Comparison of ENCODE assay signal across 14 cellular contexts in genomic region chr4:44194365-44194764, GRCh38.
"Had no signal": no experiment of that assay in that cellular context is flagged by ENCODE, and none has a peak within 500 bp of the region (broad histone marks: within the 10 kb centered on the region; RNA-seq: fewer than 3 reads in every experiment).

No MANE protein-coding gene starts in this region.

- H3K9me3 ChIP-seq: adrenal gland had no signal

- H3K4me2 ChIP-seq: hepatocyte had no signal

- DNase-seq: activated CD4-positive, alpha-beta T cell treated with anti-CD3 and anti-CD28 coated beads, Interleukin-2, amount 50 U/mL, for 4 hours; activated gamma-delta T cell treated with Interleukin-2 at 50 U/mL for 16 hours; activated T-cell treated with anti-CD3 and anti-CD28 coated beads for 4 hours; adrenal gland; foreskin fibroblast; left lung; mammary epithelial cell; midbrain; stimulated activated CD4-positive, alpha-beta T cell treated with anti-CD3 and anti-CD28 coated beads, Interleukin-12 subunit alpha, Interleukin-12 subunit beta, amount 100 ng/mL, for 4 hours; stimulated activated CD4-positive, alpha-beta T cell treated with anti-CD3 and anti-CD28 coated beads, Interleukin-1b, Interleukin-23, amount 100 ng/mL, for 48 hours; stimulated activated CD8-positive, alpha-beta memory T cell treated with anti-CD3 and anti-CD28 coated beads, Interleukin-4, amount 100 ng/mL, for 48 hours; stimulated activated naive CD4-positive, alpha-beta T cell had no signal

- H2AFZ ChIP-seq: hepatocyte had no signal

- H3K4me3 ChIP-seq: adrenal gland, hepatocyte, left lung had no signal

- H3K4me1 ChIP-seq: adrenal gland, left lung had no signal

- ATAC-seq: activated naive CD4-positive, alpha-beta T cell treated with anti-CD3 and anti-CD28 coated beads, Interleukin-2, amount 50 U/mL, for 72 hours; left lung had no signal

- H3K27me3 ChIP-seq: adrenal gland, hepatocyte, left lung had no signal

- H3K79me2 ChIP-seq: hepatocyte had no signal

- H3K36me3 ChIP-seq: adrenal gland, left lung had no signal

- H3K27ac ChIP-seq: adrenal gland, hepatocyte, left lung had no signal
